10 cellular contexts compared by ENCODE assay signal in the genomic region with DNA sequence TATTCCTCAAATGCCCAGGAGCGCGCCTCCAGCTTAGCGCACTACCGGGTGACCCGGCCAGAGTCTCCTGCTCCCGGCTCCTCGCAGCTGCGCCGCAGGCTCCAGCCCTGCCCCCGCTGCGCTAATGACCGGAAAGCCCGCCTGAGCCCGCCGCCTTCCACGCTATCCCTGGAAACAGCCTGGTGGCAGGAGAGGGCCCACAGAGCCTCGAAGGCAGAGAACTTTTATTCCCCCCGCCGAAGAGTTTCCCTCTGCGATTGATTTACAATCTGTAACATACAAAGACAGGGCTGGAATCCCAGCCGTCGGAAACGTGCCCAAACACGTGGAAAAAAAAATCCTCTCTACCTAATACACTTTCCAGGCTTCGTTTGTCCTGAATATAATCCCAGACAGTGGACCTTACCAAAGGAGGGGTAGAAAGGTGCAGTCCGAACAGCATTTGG.
DNase-seq lines count a peak whose midpoint lies in the region; ATAC-seq and TF ChIP-seq lines count a peak whose summit lies in the region.
"Had no signal": no experiment of that assay in that cellular context is flagged by ENCODE, and none has a peak within 500 bp of the region (broad histone marks: within the 10 kb centered on the region; RNA-seq: fewer than 3 reads in every experiment).

No MANE protein-coding gene starts in this region.

- no peaks in the 10 kb centered on the region for H3K36me3 Mint-ChIP-seq in stimulated activated memory B cell treated with anti-CD40 and anti-IgM and Interleukin-4, amounts not matched to agents 10 μg/mL and 1 μg/mL and 100 μg/mL, for 72 hours

- no peak for TF ChIP-seq CTCF in VCaP (conservative IDR thresholded peaks at IDR 0.05)

- no peak for ATAC-seq in stimulated activated memory B cell treated with anti-CD40 and anti-IgM and Interleukin-4, amounts not matched to agents 10 μg/mL and 1 μg/mL and 100 μg/mL, for 72 hours
- ATAC-seq in HG03432 (IDR thresholded peaks at IDR 0.05; ENCODE audit: unreplicated experiment) = no peak

- H3K4me3 Mint-ChIP-seq in stimulated activated memory B cell treated with anti-CD40 and anti-IgM and Interleukin-4, amounts not matched to agents 10 μg/mL and 1 μg/mL and 100 μg/mL, for 72 hours = peak overlapping the region; percentile 4

- no peaks in the 10 kb centered on the region for H3K9me3 ChIP-seq in iPS-15b (ENCODE audit: control insufficient read depth, insufficient read depth, low read length)
- H3K9me3 ChIP-seq: BLaER1 had no signal

- DNase-seq in NCI-H2227 (lab: John Stamatoyannopoulos, UW; ENCODE audit: unreplicated experiment) = peak; percentile 24
- DNase-seq in NCI-H2227 treated with DMSO at 0.1 percent for 48 hours (lab: John Stamatoyannopoulos, UW) = no peak
- DNase-seq in stimulated activated CD4-positive, alpha-beta T cell treated with anti-CD3 and anti-CD28 coated beads, Interleukin-4, amount 100 ng/mL, for 24 hours = no peak
- DNase-seq in stimulated activated naive CD4-positive, alpha-beta T cell treated with Interleukin-2 at 50 U/mL for 16 hours (lab: John Stamatoyannopoulos, UW) = no peak

- H3K27me3 ChIP-seq in iPS-15b (ENCODE audit: control insufficient read depth, insufficient read depth, low read length) = peaks cover 95% of the 10 kb centered on the region

- no peak overlapping the region for H3K9ac ChIP-seq in iPS-15b (ENCODE audit: low read depth, low read length)
- H3K9ac ChIP-seq: BLaER1 had no signal

- no peaks in the 10 kb centered on the region for H3K36me3 ChIP-seq in iPS-15b (ENCODE audit: control insufficient read depth, insufficient read depth, low read length)
- H3K36me3 ChIP-seq: BLaER1 had no signal

- H3K27me3 Mint-ChIP-seq in stimulated activated memory B cell treated with anti-CD40 and anti-IgM and Interleukin-4, amounts not matched to agents 10 μg/mL and 1 μg/mL and 100 μg/mL, for 72 hours = peaks cover 85% of the 10 kb centered on the region

- no peaks in the 10 kb centered on the region for H3K9me3 Mint-ChIP-seq in stimulated activated memory B cell treated with anti-CD40 and anti-IgM and Interleukin-4, amounts not matched to agents 10 μg/mL and 1 μg/mL and 100 μg/mL, for 72 hours

- H3K4me1 ChIP-seq in iPS-15b (ENCODE audit: control insufficient read depth, insufficient read depth, low read length) = peaks cover 9% of the 10 kb centered on the region

- peaks cover 33% of the 10 kb centered on the region for H3K4me1 Mint-ChIP-seq in stimulated activated memory B cell treated with anti-CD40 and anti-IgM and Interleukin-4, amounts not matched to agents 10 μg/mL and 1 μg/mL and 100 μg/mL, for 72 hours

- H3K27ac ChIP-seq in VCaP = peak overlapping the region; percentile 48
- H3K27ac ChIP-seq: BLaER1 had no signal

- no peak overlapping the region for H3K27ac Mint-ChIP-seq in stimulated activated memory B cell treated with anti-CD40 and anti-IgM and Interleukin-4, amounts not matched to agents 10 μg/mL and 1 μg/mL and 100 μg/mL, for 72 hours

- peak overlapping the region; percentile 66 for H3K4me3 ChIP-seq in iPS-15b (ENCODE audit: low read depth, low read length)
- H3K4me3 ChIP-seq: lung had no signal
